Comparison of ENCODE assay signal across 12 cellular contexts in genomic region chr6:7640607-7641577, GRCh38. TPM values are rescaled to one million over a fixed set of nuclear protein-coding genes. Genes with fewer than 3 reads are reported as not detected.
DNase-seq lines count a peak whose midpoint lies in the region; ATAC-seq and TF ChIP-seq lines count a peak whose summit lies in the region.
"Had no signal": no experiment of that assay in that cellular context is flagged by ENCODE, and none has a peak within 500 bp of the region (broad histone marks: within the 10 kb centered on the region; RNA-seq: fewer than 3 reads in every experiment).

No MANE protein-coding gene starts in this region.

- no peak for TF ChIP-seq CTCF in AG09309 (IDR thresholded peaks at IDR 0.05; ENCODE audit: control insufficient read depth, insufficient read depth, low read depth, low read length, missing control alignments)
- TF ChIP-seq CTCF in astrocyte of the spinal cord (IDR thresholded peaks at IDR 0.05; ENCODE audit: low read depth, low read length), result no peak
- no peak for TF ChIP-seq CTCF in kidney epithelial cell (IDR thresholded peaks at IDR 0.05; ENCODE audit: insufficient read depth, low read length, poor library complexity, severe bottlenecking)

- no peak overlapping the region for H3K4me3 ChIP-seq in AG09309 (ENCODE audit: control insufficient read depth, low read depth, low read length)
- H3K4me3 ChIP-seq in astrocyte of the spinal cord (ENCODE audit: low read depth, low read length), result no peak overlapping the region
- no peak overlapping the region for H3K4me3 ChIP-seq in kidney epithelial cell (ENCODE audit: low read depth, low read length)
- H3K4me3 ChIP-seq: body of pancreas, uterus had no signal

- DNase-seq in AG09309 (ENCODE audit: low read depth), result peak; percentile 20
- peak; percentile 93 for DNase-seq in HT1080 (ENCODE audit: low read depth)
- peak; percentile 68 for DNase-seq in astrocyte of the spinal cord (ENCODE audit: low read depth, low spot score)
- peak; percentile 76 for DNase-seq in kidney epithelial cell (ENCODE audit: low read depth)
- DNase-seq in Right ventricle myocardium superior, result no peak
- DNase-seq in NOMO-1 treated with DMSO at 0.1 percent for 48 hours (lab: John Stamatoyannopoulos, UW; ENCODE audit: unreplicated experiment), result no peak
- DNase-seq in activated CD8-positive, alpha-beta memory T cell treated with anti-CD3 and anti-CD28 coated beads for 24 hours, result no peak
- DNase-seq: body of pancreas; CD4-positive, alpha-beta T cell; NCI-H510A treated with DMSO at 0.1 percent for 48 hours; uterus had no signal

- H3K27me3 ChIP-seq in kidney epithelial cell (ENCODE audit: control insufficient read depth, insufficient read depth, low read length), result no peaks in the 10 kb centered on the region
- H3K27me3 ChIP-seq: body of pancreas, uterus had no signal

- intact Hi-C loops in Right ventricle myocardium superior (cut with DNase I), result no loop called here

- in situ Hi-C loops in astrocyte of the spinal cord (cut with HindIII; ENCODE audit: low sequenced_read_pairs), result no loop called here

- ATAC-seq in Right ventricle myocardium superior (ENCODE audit: poor library complexity) (no peak), HG03175 (IDR thresholded peaks at IDR 0.05; ENCODE audit: unreplicated experiment) (no peak)
- ATAC-seq: body of pancreas had no signal

- no peaks in the 10 kb centered on the region for H3K36me3 ChIP-seq in kidney epithelial cell (ENCODE audit: control insufficient read depth, insufficient read depth, low read length)
- H3K36me3 ChIP-seq: uterus had no signal

RNA-seq across cellular contexts. Expression of gene SNRNP48, which starts 50.9 kb away (rescaled TPM):
- total RNA-seq in HT1080 (2014; rRNA removed; shearing (Covaris generic)), result 7.9 and 9.7 TPM in 2 replicates
- polyA plus RNA-seq in HT1080 (2015; cell fraction: cytosol; rRNA removed), result 11.9 and 14.2 TPM in 2 replicates
- 32.2 and 32.5 TPM in 2 replicates for polyA plus RNA-seq in HT1080 (2015; cell fraction: nucleus; rRNA removed)
- total RNA-seq in kidney epithelial cell, result 6.4 and 8.9 TPM in 2 replicates
- total RNA-seq in Right ventricle myocardium superior, result 17.5 TPM

Comparison
In these comparisons a context has a peak if more than half of its experiments do, and no peak if none do; other contexts are left out.
1. DNase-seq: peak in AG09309 (single experiment), HT1080 (single experiment), astrocyte of the spinal cord (single experiment) and kidney epithelial cell (single experiment); none in Right ventricle myocardium superior (single experiment), NOMO-1 treated with DMSO at 0.1 percent for 48 hours (single experiment) and activated CD8-positive, alpha-beta memory T cell treated with anti-CD3 and anti-CD28 coated beads for 24 hours (single experiment).